ENCODE assay signal across 8 cellular contexts in genomic region chr15:36883705-36884355, GRCh38.
DNase-seq lines count a peak whose midpoint lies in the region; ATAC-seq and TF ChIP-seq lines count a peak whose summit lies in the region.

No MANE protein-coding gene starts in this region.

- H3K4me3 ChIP-seq in choroid plexus epithelial cell (ENCODE audit: low read depth, low read length) = no peak overlapping the region

- TF ChIP-seq CTCF in VCaP (conservative IDR thresholded peaks at IDR 0.05) (peak; percentile 87), choroid plexus epithelial cell (conservative IDR thresholded peaks at IDR 0.05; ENCODE audit: low read depth, low read length) (peak; percentile 91)

- DNase-seq in AG08395 (ENCODE audit: low spot score) (peak; percentile 84), NCI-H2196 treated with DMSO at 0.1 percent for 48 hours (lab: John Stamatoyannopoulos, UW; ENCODE audit: unreplicated experiment) (peak; percentile 6), choroid plexus epithelial cell (ENCODE audit: low read depth) (peak; percentile 94), kidney tubule cell (ENCODE audit: low spot score) (peak; percentile 78)
- DNase-seq in stimulated activated CD4-positive, alpha-beta T cell treated with anti-CD3 and anti-CD28 coated beads, Interleukin-1b, Interleukin-23, amount 100 ng/mL, for 48 hours = peak; percentile 78

- ATAC-seq in GM18870 (IDR thresholded peaks at IDR 0.05; ENCODE audit: unreplicated experiment) (peak; percentile 81), HG03159 (IDR thresholded peaks at IDR 0.05; ENCODE audit: unreplicated experiment) (peak; percentile 85)

- H3K27ac ChIP-seq in VCaP = no peak overlapping the region

Comparison
In these comparisons a context has a peak if more than half of its experiments do, and no peak if none do; other contexts are left out.
1. DNase-seq: peak in every context shown above with its lines; median percentile 94 in choroid plexus epithelial cell; 84 in AG08395; 78 in kidney tubule cell; 78 in stimulated activated CD4-positive, alpha-beta T cell treated with anti-CD3 and anti-CD28 coated beads, Interleukin-1b, Interleukin-23, amount 100 ng/mL, for 48 hours; 6 in NCI-H2196 treated with DMSO at 0.1 percent for 48 hours.